In genomic region chr7:156237614-156238013, GRCh38 we compare ENCODE assay signal across 1 cellular context.
TF ChIP-seq lines count a peak whose summit lies in the region.

No MANE protein-coding gene starts in this region.

TF ChIP-seq in HEK293, 187 proteins besides CTCF, POLR2A, EP300 and RAD21 (continued from another document):
- TF ChIP-seq YY2 (tag by site-specific recombination; IDR thresholded peaks at IDR 0.05): 0 out of 2 replicates have a peak, but pooled peaks have one; percentile 20
- no peak for TF ChIP-seq ZNF202 (tag by site-specific recombination; IDR thresholded peaks at IDR 0.05; ENCODE audit: borderline replicate concordance)
- TF ChIP-seq ZNF248 (tag by site-specific recombination; IDR thresholded peaks at IDR 0.05): no peak
- no peak for TF ChIP-seq ZBTB17 (tag by site-specific recombination; IDR thresholded peaks at IDR 0.05)
- no peak for TF ChIP-seq ZNF274 (IDR thresholded peaks at IDR 0.05; ENCODE audit: low read length)
- TF ChIP-seq ZNF274 (tag by site-specific recombination; IDR thresholded peaks at IDR 0.05; ENCODE audit: borderline replicate concordance): 0 out of 2 replicates have a peak, but pooled peaks have one; percentile 18
- TF ChIP-seq ZNF488 (tag by site-specific recombination; IDR thresholded peaks at IDR 0.05): 0 out of 2 replicates have a peak, but pooled peaks have one; percentile 12
- TF ChIP-seq ZBTB26 (tag by site-specific recombination; optimal IDR thresholded peaks at IDR 0.05): peak; percentile 24
- no peak for TF ChIP-seq AEBP2 (tag by site-specific recombination; IDR thresholded peaks at IDR 0.05; ENCODE audit: borderline replicate concordance)
- no peak for TF ChIP-seq ZNF37A (tag by site-specific recombination; IDR thresholded peaks at IDR 0.05)
- TF ChIP-seq ZNF140 (tag by site-specific recombination; IDR thresholded peaks at IDR 0.05): no peak
